In genomic region chr2:199955339-199956061, GRCh38 we compare ENCODE assay signal across 8 cellular contexts. TPM values are rescaled to one million over a fixed set of nuclear protein-coding genes. Genes with fewer than 3 reads are reported as not detected.
DNase-seq lines count a peak whose midpoint lies in the region; ATAC-seq and TF ChIP-seq lines count a peak whose summit lies in the region.

TSS of gene MAIP1 (plus strand) at chr2:199955582. CDS start at chr2:199955799, 217 bp downstream.
TSS of gene TYW5 (minus strand) at chr2:199955491. CDS start at chr2:199955470, 21 bp downstream.

- no peaks in the 10 kb centered on the region for H3K9me3 ChIP-seq in PC-9 (ENCODE audit: insufficient read depth, low read depth)
- H3K9me3 ChIP-seq in esophagus (ENCODE audit: control insufficient read depth in 2 of 2, insufficient read depth in 1 of 2, low read depth in 1 of 2, low read length in 1 of 2): no peaks in the 10 kb centered on the region
- no peaks in the 10 kb centered on the region for H3K9me3 ChIP-seq in mucosa of stomach (ENCODE audit: control insufficient read depth, low read length)

- WGBS in esophagus, 2 donors: 0 to 1% methylated on average over 56 to 64 of the region's 64 CpGs

- peaks cover 80% of the 10 kb centered on the region for H3K79me2 ChIP-seq in PC-9 (ENCODE audit: low read depth)

- H3K27ac ChIP-seq in PC-9 (peak within 1 kb of the TSS; percentile 81), esophagus (ENCODE audit: low read depth in 2 of 2, low read length in 1 of 2) (peak within 1 kb of the TSS; percentile 93 to 98)

- CTCF ChIA-PET in PC-9 (lab: Charles Lee): no interaction called here

- TF ChIP-seq CTCF in PC-9 (conservative IDR thresholded peaks at IDR 0.05): no peak; the same call in 1 of the 2 replicates

- peak within 1 kb of the TSS; percentile 87 for H3K9ac ChIP-seq in mucosa of stomach (ENCODE audit: low read length)

- BruUV-seq in PC-9 (replicated peaks; lab: Mats Ljungman, UMichigan): no TSS peak

- POLR2A ChIA-PET in PC-9 (lab: Charles Lee; ENCODE audit: unreplicated experiment): no interaction called here

- TF ChIP-seq EP300 in Ishikawa (IDR thresholded peaks at IDR 0.05; ENCODE audit: borderline replicate concordance): 0 out of 2 replicates have a peak, but pooled peaks have one; percentile 24

- H3K4me3 ChIP-seq in PC-9 (peak within 1 kb of the TSS; percentile 92), esophagus (ENCODE audit: low read depth in 1 of 2, low read length in 2 of 2) (peak within 1 kb of the TSS; percentile 93 to 95), mucosa of stomach (ENCODE audit: low read length) (peak within 1 kb of the TSS; percentile 91)

- no peak for TF ChIP-seq RAD21 in Ishikawa (IDR thresholded peaks at IDR 0.05; ENCODE audit: low read depth)

- H3F3A ChIP-seq in PC-9 (ENCODE audit: insufficient read depth, low read depth): peaks cover 18% of the 10 kb centered on the region; the same call in 1 of the 2 replicates

- intact Hi-C loops in PC-9 (cut with micrococcal nuclease; ENCODE audit: unreplicated experiment): no loop called here

- H3K9me2 ChIP-seq in PC-9 (ENCODE audit: insufficient read depth): no peaks in the 10 kb centered on the region

- ATAC-seq in GM21619 (IDR thresholded peaks at IDR 0.05; ENCODE audit: unreplicated experiment): peak; percentile 85

- H3K36me3 ChIP-seq in PC-9 (ENCODE audit: low read depth) (peaks cover 19% of the 10 kb centered on the region), esophagus (ENCODE audit: control insufficient read depth in 2 of 2, insufficient read depth in 2 of 2, low read length in 1 of 2) (peaks cover 0 to under 1% of the 10 kb centered on the region in 2 donors), mucosa of stomach (ENCODE audit: control insufficient read depth, insufficient read depth, low read length) (no peaks in the 10 kb centered on the region)

- peak within 1 kb of the TSS; percentile 88 for H3K4me2 ChIP-seq in PC-9

- H2AFZ ChIP-seq in PC-9: peak within 1 kb of the TSS; percentile 95

- H3K4me1 ChIP-seq in PC-9 (replicated peaks; ENCODE audit: insufficient read depth) (peaks cover 28% of the 10 kb centered on the region), esophagus (ENCODE audit: control insufficient read depth in 2 of 2, insufficient read depth in 2 of 2, low read length in 1 of 2) (no peaks in the 10 kb centered on the region), mucosa of stomach (ENCODE audit: control insufficient read depth, insufficient read depth, low read length) (peaks cover 9% of the 10 kb centered on the region)

- H4K20me1 ChIP-seq in PC-9 (ENCODE audit: insufficient read depth): peaks cover 4% of the 10 kb centered on the region; the same call in 1 of the 2 replicates

- H3K27me3 ChIP-seq in PC-9 (ENCODE audit: insufficient read depth, low read depth) (no peaks in the 10 kb centered on the region), esophagus (ENCODE audit: control insufficient read depth in 1 of 2, insufficient read depth in 2 of 2, low read length in 2 of 2) (no peaks in the 10 kb centered on the region), mucosa of stomach (ENCODE audit: control insufficient read depth, insufficient read depth, low read length) (no peaks in the 10 kb centered on the region)

- DNase-seq in DMS53 (lab: John Stamatoyannopoulos, UW) (peak; percentile 95), PC-9 (peak; percentile 66 to 81)
- peak; percentile 85 for DNase-seq in activated T-cell treated with anti-CD3 and anti-CD28 coated beads, Interleukin-2, amount 50 U/mL, for 1 hour
- DNase-seq in stimulated activated CD8-positive, alpha-beta memory T cell treated with anti-CD3 and anti-CD28 coated beads, Interleukin-7, amount 100 ng/mL, for 1 hour (ENCODE audit: low read depth in 2 of 2): peak; percentile 56 to 65

TF ChIP-seq in Ishikawa, 13 proteins besides CTCF, POLR2A, EP300 and RAD21:
- no peak; the same call in 1 of the 2 replicates for TF ChIP-seq TEAD4 (IDR thresholded peaks at IDR 0.05)
- no peak for TF ChIP-seq CEBPB (IDR thresholded peaks at IDR 0.05)
- peak; percentile 13; the same call in 1 of the 2 replicates for TF ChIP-seq REST (IDR thresholded peaks at IDR 0.05; ENCODE audit: low read depth)
- TF ChIP-seq CREB1 (IDR thresholded peaks at IDR 0.05; ENCODE audit: low read depth): no peak
- TF ChIP-seq MAX (IDR thresholded peaks at IDR 0.05): peak; percentile 76
- peak; percentile 97 for TF ChIP-seq TAF1 (IDR thresholded peaks at IDR 0.05; ENCODE audit: low read depth)
- TF ChIP-seq FOXM1 (IDR thresholded peaks at IDR 0.05; ENCODE audit: borderline replicate concordance, low read depth): 0 out of 2 replicates have a peak, but pooled peaks have one; percentile 42
- peak; percentile 50 for TF ChIP-seq USF1 (IDR thresholded peaks at IDR 0.05)
- TF ChIP-seq YY1 (IDR thresholded peaks at IDR 0.05; ENCODE audit: low read depth): peak; percentile 95
- TF ChIP-seq EGR1 (IDR thresholded peaks at IDR 0.05): peak; percentile 52; the same call in 1 of the 2 replicates
- peak; percentile 78 for TF ChIP-seq TCF12 (IDR thresholded peaks at IDR 0.05; ENCODE audit: low read depth)
- TF ChIP-seq NFIC (IDR thresholded peaks at IDR 0.05): peak; percentile 14; the same call in 1 of the 2 replicates
- TF ChIP-seq ZBTB7A (IDR thresholded peaks at IDR 0.05; ENCODE audit: low read depth): no peak

RNA-seq across cellular contexts. Expression of gene MAIP1, which starts in this region (rescaled TPM):
- 17.2 and 23.5 TPM in 2 replicates for total RNA-seq in PC-9 (2021)
- 10 to 100 TPM in 1 of 2 donors, 1 to 10 TPM in 1; 5.0 to 14.2 TPM for polyA plus RNA-seq in esophagus

RNA-seq across cellular contexts. Expression of gene TYW5, which starts in this region (rescaled TPM):
- total RNA-seq in PC-9 (2021): 6.4 and 7.2 TPM in 2 replicates
- polyA plus RNA-seq in esophagus: 1 to 10 TPM; 2.4 to 3.5 TPM

Comparison
In these comparisons a context has a peak if more than half of its experiments do, and no peak if none do; other contexts are left out.
1. Peak in every context shown above with its lines: DNase-seq, ATAC-seq, H3K4me3 ChIP-seq and H3K27ac ChIP-seq.